In genomic region chr21:29091032-29091431, GRCh38 we compare ENCODE assay signal across 16 cellular contexts. TPM values are rescaled to one million over a fixed set of nuclear protein-coding genes. Genes with fewer than 3 reads are reported as not detected.
DNase-seq lines count a peak whose midpoint lies in the region; ATAC-seq and TF ChIP-seq lines count a peak whose summit lies in the region.
"Had no signal": no experiment of that assay in that cellular context is flagged by ENCODE, and none has a peak within 500 bp of the region (broad histone marks: within the 10 kb centered on the region; RNA-seq: fewer than 3 reads in every experiment).

No MANE protein-coding gene starts in this region.

- in situ Hi-C loops in GM23248 (cut with MboI), result no loop called here

- peaks cover 13% of the 10 kb centered on the region for H3K27me3 Mint-ChIP-seq in activated T-helper 1 cell treated with anti-CD3 and anti-CD28 coated beads, Interleukin-12 subunit alpha, Interleukin-12 subunit beta, Interleukin-2, Interleukin-4 antibody, amounts not matched to agents 30 ng/mL and 10 ng/mL and 1 ng/mL, durations not matched to agents 14 hours and 24 hours and 36 hours (ENCODE audit: insufficient read depth)
- H3K27me3 Mint-ChIP-seq: activated T-cell treated with anti-CD3 and anti-CD28 coated beads, Interleukin-2, amount 50 U/mL, for 24 hours had no signal

- peak overlapping the region; percentile 78 for H3K27ac ChIP-seq in GM23248
- H3K27ac ChIP-seq in foreskin keratinocyte, result peak overlapping the region; percentile 47
- peak overlapping the region in 1 of 10 donors; percentile 15 for H3K27ac ChIP-seq in heart right ventricle
- H3K27ac ChIP-seq: gastroesophageal sphincter, KMS-11, VCaP had no signal

- H3K9ac ChIP-seq in GM23248, result peak overlapping the region; percentile 55
- H3K9ac ChIP-seq: KMS-11 had no signal

- peak overlapping the region; percentile 57 for H3K4me2 ChIP-seq in GM23248 (ENCODE audit: unreplicated experiment)

- H3K36me3 Mint-ChIP-seq in activated T-helper 1 cell treated with anti-CD3 and anti-CD28 coated beads, Interleukin-12 subunit alpha, Interleukin-12 subunit beta, Interleukin-2, Interleukin-4 antibody, amounts not matched to agents 30 ng/mL and 10 ng/mL and 1 ng/mL, durations not matched to agents 14 hours and 24 hours and 36 hours (ENCODE audit: low read depth), result peaks cover 3% of the 10 kb centered on the region

- H3F3A ChIP-seq in GM23248 (ENCODE audit: insufficient read depth), result peaks cover 22% of the 10 kb centered on the region

- peak overlapping the region; percentile 86; the same call in 1 of the 2 replicates for H2AFZ ChIP-seq in GM23248

- TF ChIP-seq CTCF in foreskin keratinocyte (conservative IDR thresholded peaks at IDR 0.05), result peak; percentile 16
- no peak for TF ChIP-seq CTCF in heart right ventricle (IDR thresholded peaks at IDR 0.05)

- H3K27me3 ChIP-seq in GM23248 (replicated peaks; ENCODE audit: insufficient read depth), result no peaks in the 10 kb centered on the region
- H3K27me3 ChIP-seq in foreskin keratinocyte, result no peaks in the 10 kb centered on the region
- H3K27me3 ChIP-seq in heart right ventricle, result no peaks in the 10 kb centered on the region
- H3K27me3 ChIP-seq: BLaER1 treated with 17β-estradiol and CSF1 and Interleukin-3, amounts not matched to agents 10 nM and 100 nM; gastroesophageal sphincter had no signal

- H3K4me1 ChIP-seq in GM23248 (ENCODE audit: insufficient read depth) (peaks cover 30% of the 10 kb centered on the region), foreskin keratinocyte (peaks cover 15% of the 10 kb centered on the region), heart right ventricle (peaks cover 0 to 28% (median 4%) of the 10 kb centered on the region in 9 donors)

- H3K36me3 ChIP-seq in GM23248 (ENCODE audit: low read depth), result no peaks in the 10 kb centered on the region
- peaks cover 0 to 3% (median 0%) of the 10 kb centered on the region in 9 donors for H3K36me3 ChIP-seq in heart right ventricle
- H3K36me3 ChIP-seq: BLaER1 treated with 17β-estradiol and CSF1 and Interleukin-3, amounts not matched to agents 10 nM and 100 nM; gastroesophageal sphincter had no signal

- no peak overlapping the region for H3K4me3 Mint-ChIP-seq in activated T-helper 1 cell treated with anti-CD3 and anti-CD28 coated beads, Interleukin-12 subunit alpha, Interleukin-12 subunit beta, Interleukin-2, Interleukin-4 antibody, amounts not matched to agents 30 ng/mL and 10 ng/mL and 1 ng/mL, durations not matched to agents 14 hours and 24 hours and 36 hours
- H3K4me3 Mint-ChIP-seq: activated T-cell treated with anti-CD3 and anti-CD28 coated beads, Interleukin-2, amount 50 U/mL, for 24 hours had no signal

- H3K4me3 ChIP-seq in GM23248 (peak overlapping the region; percentile 0; the same call in 1 of the 2 replicates), heart right ventricle (no peak overlapping the region)
- H3K4me3 ChIP-seq: BLaER1 treated with 17β-estradiol and CSF1 and Interleukin-3, amounts not matched to agents 10 nM and 100 nM; gastroesophageal sphincter had no signal

- no peaks in the 10 kb centered on the region for H3K9me3 ChIP-seq in GM23248 (ENCODE audit: low read depth)
- peaks cover 0 to 5% (median 0%) of the 10 kb centered on the region in 11 donors for H3K9me3 ChIP-seq in heart right ventricle
- H3K9me3 ChIP-seq: BLaER1 treated with 17β-estradiol and CSF1 and Interleukin-3, amounts not matched to agents 10 nM and 100 nM; gastroesophageal sphincter had no signal

- WGBS in GM23248 (ENCODE audit: low coverage in 1 of 2, low lambda C conversion rate in 2 of 2, missing lambda C conversion rate in 2 of 2), 2 experiments, result 0 to 2% methylated on average over 1 of the region's 1 CpG
- 63 to 65% methylated on average over 1 of the region's 1 CpG for WGBS in heart right ventricle, 2 donors

- no peaks in the 10 kb centered on the region for H3K79me2 ChIP-seq in GM23248 (ENCODE audit: insufficient read depth)

- H3K9me3 Mint-ChIP-seq in activated T-helper 1 cell treated with anti-CD3 and anti-CD28 coated beads, Interleukin-12 subunit alpha, Interleukin-12 subunit beta, Interleukin-2, Interleukin-4 antibody, amounts not matched to agents 30 ng/mL and 10 ng/mL and 1 ng/mL, durations not matched to agents 14 hours and 24 hours and 36 hours, result no peaks in the 10 kb centered on the region
- H3K9me3 Mint-ChIP-seq: activated T-cell treated with anti-CD3 and anti-CD28 coated beads, Interleukin-2, amount 50 U/mL, for 24 hours had no signal

- peak; percentile 89 for ATAC-seq in foreskin keratinocyte
- no peak for ATAC-seq in heart right ventricle
- ATAC-seq: gastroesophageal sphincter had no signal

- H3K9me2 ChIP-seq in GM23248 (ENCODE audit: insufficient read depth), result no peaks in the 10 kb centered on the region

- H3K27ac Mint-ChIP-seq in activated T-helper 1 cell treated with anti-CD3 and anti-CD28 coated beads, Interleukin-12 subunit alpha, Interleukin-12 subunit beta, Interleukin-2, Interleukin-4 antibody, amounts not matched to agents 30 ng/mL and 10 ng/mL and 1 ng/mL, durations not matched to agents 14 hours and 24 hours and 36 hours, result peak overlapping the region; percentile 56
- H3K27ac Mint-ChIP-seq: activated T-cell treated with anti-CD3 and anti-CD28 coated beads, Interleukin-2, amount 50 U/mL, for 24 hours had no signal

- intact Hi-C loops in activated T-helper 1 cell treated with anti-CD3 and anti-CD28 coated beads, Interleukin-12 subunit alpha, Interleukin-12 subunit beta, Interleukin-2, Interleukin-4 antibody, amounts not matched to agents 30 ng/mL and 10 ng/mL and 1 ng/mL, durations not matched to agents 14 hours and 24 hours and 36 hours (cut with micrococcal nuclease), result loop anchor here (5.0 kb wide), 1 partner anchor 56 kb away; no protein-coding TSS in a partner anchor
- intact Hi-C loops in heart right ventricle (cut with DNase I), result loop anchor here in 9 of 10 donors (2.0 to 10.0 kb wide), 10 partner anchors 36 to 761 kb away; no protein-coding TSS in a partner anchor

- peaks cover 24% of the 10 kb centered on the region for H3K4me1 Mint-ChIP-seq in activated T-helper 1 cell treated with anti-CD3 and anti-CD28 coated beads, Interleukin-12 subunit alpha, Interleukin-12 subunit beta, Interleukin-2, Interleukin-4 antibody, amounts not matched to agents 30 ng/mL and 10 ng/mL and 1 ng/mL, durations not matched to agents 14 hours and 24 hours and 36 hours (ENCODE audit: low read depth)

- H4K20me1 ChIP-seq in GM23248 (ENCODE audit: insufficient read depth), result no peaks in the 10 kb centered on the region
- H4K20me1 ChIP-seq: BLaER1 treated with 17β-estradiol and CSF1 and Interleukin-3, amounts not matched to agents 10 nM and 100 nM had no signal

- DNase-seq in A172 (ENCODE audit: low spot score) (peak; percentile 71), GM23248 (peak; percentile 89), foreskin keratinocyte (peak; percentile 61 to 80), NCI-H2081 (lab: John Stamatoyannopoulos, UW) (no peak), ureter (ENCODE audit: low spot score) (no peak), midbrain (lab: John Stamatoyannopoulos, UW) (no peak), heart right ventricle (no peak)
- DNase-seq in activated T-helper 1 cell treated with anti-CD3 and anti-CD28 coated beads, Interleukin-12 subunit alpha, Interleukin-12 subunit beta, Interleukin-2, Interleukin-4 antibody, amounts not matched to agents 30 ng/mL and 10 ng/mL and 1 ng/mL, durations not matched to agents 14 hours and 24 hours and 36 hours (ENCODE audit: low spot score), result no peak
- DNase-seq: activated T-cell treated with anti-CD3 and anti-CD28 coated beads, Interleukin-2, amount 50 U/mL, for 24 hours; caudate nucleus; left ventricle myocardium superior; substantia nigra had no signal

RNA-seq across cellular contexts. Expression of gene CCT8, which starts 17.6 kb away (rescaled TPM):
- total RNA-seq in A172 (2014; rRNA removed; shearing (Covaris generic)), result 463 and 619 TPM in 2 replicates
- total RNA-seq in GM23248 (2014; rRNA removed; shearing (Covaris generic)), result 148 and 151 TPM in 2 replicates
- polyA plus RNA-seq in GM23248 (2016; fragmentation: Nextera tagmentation; extraction: Ambion mirVana) (153 and 154 TPM in 2 replicates), foreskin keratinocyte (184 and 228 TPM in 2 replicates), heart right ventricle (100 to 1,000 TPM in 1 of 2 donors, 10 to 100 TPM in 1; 75.6 to 156 TPM)
- total RNA-seq in activated T-helper 1 cell treated with anti-CD3 and anti-CD28 coated beads, Interleukin-12 subunit alpha, Interleukin-12 subunit beta, Interleukin-2, Interleukin-4 antibody, amounts not matched to agents 30 ng/mL and 10 ng/mL and 1 ng/mL, durations not matched to agents 14 hours and 24 hours and 36 hours, result 394 and 400 TPM in 2 replicates
- total RNA-seq in foreskin keratinocyte (236 and 264 TPM in 2 replicates), ureter (121 TPM), heart right ventricle (100 to 1,000 TPM in 7 of 10 donors, 10 to 100 TPM in 3; 90.0 to 126 (median 112) TPM)

RNA-seq across cellular contexts. Expression of gene MAP3K7CL, which starts 39.4 kb away (rescaled TPM):
- total RNA-seq in A172 (2014; rRNA removed; shearing (Covaris generic)), result 19.4 and 21.7 TPM in 2 replicates
- 14.8 and 18.5 TPM in 2 replicates for total RNA-seq in GM23248 (2014; rRNA removed; shearing (Covaris generic))
- polyA plus RNA-seq in GM23248 (2016; fragmentation: Nextera tagmentation; extraction: Ambion mirVana), result 30.0 and 34.3 TPM in 2 replicates
- total RNA-seq in activated T-helper 1 cell treated with anti-CD3 and anti-CD28 coated beads, Interleukin-12 subunit alpha, Interleukin-12 subunit beta, Interleukin-2, Interleukin-4 antibody, amounts not matched to agents 30 ng/mL and 10 ng/mL and 1 ng/mL, durations not matched to agents 14 hours and 24 hours and 36 hours, result 3.8 and 4.2 TPM in 2 replicates
- 14.5 and 15.0 TPM in 2 replicates for total RNA-seq in foreskin keratinocyte
- 12.3 and 12.4 TPM in 2 replicates for polyA plus RNA-seq in foreskin keratinocyte
- 11.5 TPM for total RNA-seq in ureter
- total RNA-seq in heart right ventricle, result 10 to 100 TPM in 3 of 10 donors, 1 to 10 TPM in 4, under 1 TPM in 3; 0.64 to 62.1 (median 4.3) TPM
- polyA plus RNA-seq in heart right ventricle, result 1 to 10 TPM; 2.6 to 3.2 TPM

Comparison
In these comparisons a context has a peak if more than half of its experiments do, and no peak if none do; other contexts are left out.
1. DNase-seq: peak in A172 (single experiment), GM23248 (single experiment) and foreskin keratinocyte (2 of 2); none in activated T-helper 1 cell treated with anti-CD3 and anti-CD28 coated beads, Interleukin-12 subunit alpha, Interleukin-12 subunit beta, Interleukin-2, Interleukin-4 antibody, amounts not matched to agents 30 ng/mL and 10 ng/mL and 1 ng/mL, durations not matched to agents 14 hours and 24 hours and 36 hours (single experiment), NCI-H2081 (0 of 2), ureter (single experiment), midbrain (single experiment) and heart right ventricle (0 of 2).